ENCODE assay signal across 15 cellular contexts in the genomic region with DNA sequence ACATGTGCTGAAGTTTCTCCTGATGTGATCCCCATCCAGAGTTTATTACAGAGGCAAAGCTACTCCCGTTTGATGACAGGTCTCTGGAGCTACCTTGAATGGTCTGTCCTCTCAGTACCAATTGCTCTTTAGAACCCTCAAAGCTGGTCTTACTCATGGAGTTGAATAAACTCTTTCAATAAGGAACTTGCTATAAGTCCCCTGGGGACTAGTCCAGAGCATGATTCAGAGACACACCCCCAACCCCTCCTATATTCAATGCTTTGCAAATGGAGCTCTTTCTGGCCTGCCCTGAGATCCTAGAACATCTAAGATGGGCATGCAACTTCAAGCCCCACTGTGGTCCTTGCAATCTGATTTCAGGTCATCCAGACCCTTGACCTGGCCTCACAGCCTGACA. TPM values are rescaled to one million over a fixed set of nuclear protein-coding genes. Genes with fewer than 3 reads are reported as not detected.
A peak's percentile ranks its signal among the peaks of the same experiment; 100 is the strongest.
DNase-seq lines count a peak whose midpoint lies in the region; ATAC-seq, FAIRE-seq and TF ChIP-seq lines count a peak whose summit lies in the region.
"Had no signal": no experiment of that assay in that cellular context is flagged by ENCODE, and none has a peak within 500 bp of the region (broad histone marks: within the 10 kb centered on the region; RNA-seq: fewer than 3 reads in every experiment).

No MANE protein-coding gene starts in this region.

- POLR2A ChIA-PET in PC-3 (lab: Charles Lee; ENCODE audit: unreplicated experiment): no interaction called here

- H2AFZ ChIP-seq in PC-3 (ENCODE audit: low read length) (no peak overlapping the region), mesenchymal stem cell (ENCODE audit: low read depth, low read length) (no peak overlapping the region)

- intact Hi-C loops in PC-3 (cut with micrococcal nuclease): no loop called here
- intact Hi-C loops in testis (cut with DNase I; ENCODE audit: low total_unique reads): no loop called here

- H3K4me1 ChIP-seq in PC-3 (ENCODE audit: insufficient read depth, low read length) (peaks cover 34% of the 10 kb centered on the region), mesenchymal stem cell (ENCODE audit: control insufficient read depth, insufficient read depth, low read depth, low read length) (peaks cover 27% of the 10 kb centered on the region), testis (no peaks in the 10 kb centered on the region)
- H3K4me1 ChIP-seq: thyroid gland had no signal

- DNase-seq in AG08395 (ENCODE audit: low spot score): peak; percentile 17
- DNase-seq in PC-3: peak; percentile 45
- DNase-seq in bronchial epithelial cell (ENCODE audit: low read depth): peak; percentile 71
- peak; percentile 25 for DNase-seq in mesenchymal stem cell
- DNase-seq in stimulated activated CD4-positive, alpha-beta T cell treated with anti-CD3 and anti-CD28 coated beads, Interleukin-1b, Interleukin-23, amount 100 ng/mL, for 48 hours: no peak
- no peak for DNase-seq in testis
- DNase-seq in H54 (ENCODE audit: insufficient read length, low spot score): no peak
- no peak for DNase-seq in hypothalamus (lab: John Stamatoyannopoulos, UW)
- DNase-seq: activated CD8-positive, alpha-beta T cell treated with anti-CD3 and anti-CD28 coated beads for 36 hours; activated T-cell treated with anti-CD3 and anti-CD28 coated beads, Interleukin-2, amount 50 U/mL, for 24 hours; CD4-positive, CD25-positive, alpha-beta regulatory T cell; dorsolateral prefrontal cortex; NCI-H187 had no signal

- H3K4ac ChIP-seq in mesenchymal stem cell (ENCODE audit: low read depth in 1 of 2, low read length in 2 of 2): no peak overlapping the region

- no peak overlapping the region for H3K18ac ChIP-seq in mesenchymal stem cell (ENCODE audit: low read depth in 1 of 2, low read length in 2 of 2)

- peak overlapping the region; percentile 73 for H3K27ac ChIP-seq in PC-3 (ENCODE audit: low read length)
- no peak overlapping the region for H3K27ac ChIP-seq in mesenchymal stem cell (ENCODE audit: low read length, poor library complexity, severe bottlenecking)
- no peak overlapping the region for H3K27ac ChIP-seq in testis
- H3K27ac ChIP-seq: dorsolateral prefrontal cortex, thyroid gland had no signal

- H3K4me2 ChIP-seq in PC-3 (ENCODE audit: low read length) (peak overlapping the region; percentile 33), mesenchymal stem cell (ENCODE audit: low read length, poor library complexity, severe bottlenecking) (no peak overlapping the region)

- H3K9me2 ChIP-seq in PC-3 (replicated peaks; ENCODE audit: low read length): no peaks in the 10 kb centered on the region

- H3F3A ChIP-seq in PC-3 (ENCODE audit: low read length, unreplicated experiment): no peaks in the 10 kb centered on the region

- peak overlapping the region; percentile 12 for H4K8ac ChIP-seq in mesenchymal stem cell (ENCODE audit: low read length)

- H3K9ac ChIP-seq in PC-3 (ENCODE audit: low read length): no peak overlapping the region; the same call in 1 of the 2 replicates
- H3K9ac ChIP-seq in mesenchymal stem cell (ENCODE audit: low read length): no peak overlapping the region

- no peak overlapping the region for H2BK15ac ChIP-seq in mesenchymal stem cell (ENCODE audit: low read depth, poor library complexity, severe bottlenecking)

- H3K9me3 ChIP-seq in PC-3 (ENCODE audit: low read length) (no peaks in the 10 kb centered on the region), mesenchymal stem cell (ENCODE audit: control insufficient read depth, low read length) (peaks cover 3% of the 10 kb centered on the region), testis (no peaks in the 10 kb centered on the region)
- H3K9me3 ChIP-seq: thyroid gland had no signal

- ATAC-seq in PC-3: no peak
- ATAC-seq: activated CD8-positive, alpha-beta T cell treated with anti-CD3 and anti-CD28 coated beads for 36 hours had no signal

- no peak overlapping the region for H3K23ac ChIP-seq in mesenchymal stem cell (ENCODE audit: low read length in 2 of 2)

- 88% methylated on average over 1 of the region's 1 CpG for WGBS in mesenchymal stem cell
- 100% methylated on average over 1 of the region's 1 CpG for WGBS in testis, 2 donors

- no TSS peak for BruUV-seq in PC-3 (replicated peaks; lab: Mats Ljungman, UMichigan)

- H2AK5ac ChIP-seq in mesenchymal stem cell (ENCODE audit: low read length, severe bottlenecking): peak overlapping the region; percentile 67

- H3K79me2 ChIP-seq in PC-3 (ENCODE audit: low read length): no peaks in the 10 kb centered on the region

- no peak for TF ChIP-seq POLR2A in testis (IDR thresholded peaks at IDR 0.05)
- TF ChIP-seq POLR2A in H54 (IDR thresholded peaks at IDR 0.05; ENCODE audit: low read depth, low read length): no peak

- FAIRE-seq in bronchial epithelial cell (lab: Jason Lieb, UNC) (no peak), H54 (lab: Jason Lieb, UNC) (no peak)
- FAIRE-seq: A204.1 had no signal

- H2BK5ac ChIP-seq in mesenchymal stem cell (ENCODE audit: low read depth, low read length, poor library complexity, severe bottlenecking): no peak overlapping the region

- H3K4me3 ChIP-seq in PC-3 (ENCODE audit: low read length) (no peak overlapping the region), bronchial epithelial cell (ENCODE audit: low read depth, low read length) (no peak overlapping the region), mesenchymal stem cell (ENCODE audit: insufficient read depth in 1 of 2, low read depth in 1 of 2, low read length in 2 of 2) (peak overlapping the region in 1 of 2 experiments; percentile 23), testis (no peak overlapping the region)
- H3K4me3 ChIP-seq: dorsolateral prefrontal cortex, thyroid gland had no signal

- H4K91ac ChIP-seq in mesenchymal stem cell (ENCODE audit: low read length): no peak overlapping the region

- TF ChIP-seq CTCF in PC-3 (conservative IDR thresholded peaks at IDR 0.05; ENCODE audit: low read depth, low read length) (no peak), bronchial epithelial cell (IDR thresholded peaks at IDR 0.05; ENCODE audit: insufficient read depth, low read length, severe bottlenecking) (no peak), testis (IDR thresholded peaks at IDR 0.05) (no peak)

- H2BK12ac ChIP-seq in mesenchymal stem cell (ENCODE audit: low read length in 2 of 2): peak overlapping the region in 1 of 2 experiments; percentile 37

- CTCF ChIA-PET in PC-3 (lab: Charles Lee): no interaction called here

- H2BK120ac ChIP-seq in mesenchymal stem cell (ENCODE audit: low read depth, low read length): no peak overlapping the region

- H4K20me1 ChIP-seq in PC-3 (ENCODE audit: low read length): no peaks in the 10 kb centered on the region

- H3K27me3 ChIP-seq in PC-3 (ENCODE audit: low read length) (no peaks in the 10 kb centered on the region), bronchial epithelial cell (ENCODE audit: control insufficient read depth, insufficient read depth, low read length) (no peaks in the 10 kb centered on the region), mesenchymal stem cell (ENCODE audit: control insufficient read depth in 1 of 2, insufficient read depth in 1 of 2, low read length in 2 of 2) (no peaks in the 10 kb centered on the region), testis (no peaks in the 10 kb centered on the region)
- H3K27me3 ChIP-seq: dorsolateral prefrontal cortex, thyroid gland had no signal

- no peak overlapping the region for H3K14ac ChIP-seq in mesenchymal stem cell (ENCODE audit: low read length in 2 of 2)

- no peaks in the 10 kb centered on the region for H3K36me3 ChIP-seq in PC-3 (ENCODE audit: low read depth, low read length)
- no peaks in the 10 kb centered on the region for H3K36me3 ChIP-seq in bronchial epithelial cell (ENCODE audit: control insufficient read depth, insufficient read depth, low read length)
- no peaks in the 10 kb centered on the region for H3K36me3 ChIP-seq in mesenchymal stem cell (ENCODE audit: control insufficient read depth in 1 of 2, insufficient read depth in 2 of 2, low read depth in 1 of 2, low read length in 2 of 2)
- H3K36me3 ChIP-seq in testis (ENCODE audit: low read depth, missing control alignments): no peaks in the 10 kb centered on the region
- H3K36me3 ChIP-seq: thyroid gland had no signal

- no peaks in the 10 kb centered on the region for H3K79me1 ChIP-seq in mesenchymal stem cell (replicated peaks; ENCODE audit: low read length, poor library complexity, severe bottlenecking)

RNA-seq across cellular contexts. Expression of a gene that starts 23.9 kb away (rescaled TPM):
- total RNA-seq in PC-3 (2014; rRNA removed): 127 and 156 TPM in 2 replicates
- 111 and 190 TPM in 2 replicates for total RNA-seq in bronchial epithelial cell
- polyA plus RNA-seq in mesenchymal stem cell (2013, experiment 1 of 2): 825 TPM
- 826 TPM for polyA plus RNA-seq in mesenchymal stem cell (2013, experiment 2 of 2)
- 100 to 1,000 TPM; 126 TPM for total RNA-seq in testis
- 135 TPM for polyA plus RNA-seq in testis (ENCODE audit: insufficient read depth, low read depth, low replicate concordance)

Comparison
In these comparisons a context has a peak if more than half of its experiments do, and no peak if none do; other contexts are left out.
1. DNase-seq: peak in AG08395 (single experiment), PC-3 (single experiment), bronchial epithelial cell (single experiment) and mesenchymal stem cell (single experiment); none in stimulated activated CD4-positive, alpha-beta T cell treated with anti-CD3 and anti-CD28 coated beads, Interleukin-1b, Interleukin-23, amount 100 ng/mL, for 48 hours (single experiment), testis (single experiment), H54 (single experiment) and hypothalamus (0 of 51).